1 cellular context compared by ENCODE assay signal in genomic region chr1:89994805-89995594, GRCh38.
TF ChIP-seq lines count a peak whose summit lies in the region.

A gene with protein sequence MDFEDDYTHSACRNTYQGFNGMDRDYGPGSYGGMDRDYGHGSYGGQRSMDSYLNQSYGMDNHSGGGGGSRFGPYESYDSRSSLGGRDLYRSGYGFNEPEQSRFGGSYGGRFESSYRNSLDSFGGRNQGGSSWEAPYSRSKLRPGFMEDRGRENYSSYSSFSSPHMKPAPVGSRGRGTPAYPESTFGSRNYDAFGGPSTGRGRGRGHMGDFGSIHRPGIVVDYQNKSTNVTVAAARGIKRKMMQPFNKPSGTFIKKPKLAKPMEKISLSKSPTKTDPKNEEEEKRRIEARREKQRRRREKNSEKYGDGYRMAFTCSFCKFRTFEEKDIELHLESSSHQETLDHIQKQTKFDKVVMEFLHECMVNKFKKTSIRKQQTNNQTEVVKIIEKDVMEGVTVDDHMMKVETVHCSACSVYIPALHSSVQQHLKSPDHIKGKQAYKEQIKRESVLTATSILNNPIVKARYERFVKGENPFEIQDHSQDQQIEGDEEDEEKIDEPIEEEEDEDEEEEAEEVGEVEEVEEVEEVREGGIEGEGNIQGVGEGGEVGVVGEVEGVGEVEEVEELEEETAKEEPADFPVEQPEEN (plus strand): TSS chr1:89995110. CDS start chr1:89995258, 148 bp downstream.

TF ChIP-seq in HepG2, 621 proteins besides CTCF, POLR2A, EP300 and RAD21 (continued from another document and continues in another):
- TF ChIP-seq KDM5A (IDR thresholded peaks at IDR 0.05; ENCODE audit: borderline replicate concordance, low read length) (peak; percentile 60; the same call in 1 of the 2 replicates), MLLT10 (CRISPR knock-in tag; IDR thresholded peaks at IDR 0.05) (no peak), FIP1L1 (IDR thresholded peaks at IDR 0.05; ENCODE audit: borderline replicate concordance, insufficient read depth, low read depth, low read length) (no peak), ZFYVE20 (CRISPR knock-in tag; IDR thresholded peaks at IDR 0.05; ENCODE audit: borderline replicate concordance, low read depth) (no peak), ZBTB7B (CRISPR knock-in tag; IDR thresholded peaks at IDR 0.05) (peak; percentile 54), ZNF264 (CRISPR knock-in tag; IDR thresholded peaks at IDR 0.05) (no peak; the same call in none of the 2 replicates), GLI4 (CRISPR knock-in tag; IDR thresholded peaks at IDR 0.05; ENCODE audit: borderline replicate concordance) (peak; percentile 96; the same call in 1 of the 2 replicates), BCL6 (CRISPR knock-in tag; IDR thresholded peaks at IDR 0.05) (no peak), SIN3A (IDR thresholded peaks at IDR 0.05; ENCODE audit: borderline replicate concordance, low read depth, low read length) (no peak), XRCC5 (optimal IDR thresholded peaks at IDR 0.05; ENCODE audit: low read length) (peak; percentile 35), RELA (CRISPR knock-in tag; IDR thresholded peaks at IDR 0.05) (no peak), MATR3 (CRISPR knock-in tag; IDR thresholded peaks at IDR 0.05) (no peak), NFE2L2 (IDR thresholded peaks at IDR 0.05; ENCODE audit: low read length) (peak; percentile 11; the same call in 1 of the 2 replicates), ZNF563 (CRISPR knock-in tag; IDR thresholded peaks at IDR 0.05) (peak; percentile 89), NCOA1 (CRISPR knock-in tag; IDR thresholded peaks at IDR 0.05) (0 out of 2 replicates have a peak, but pooled peaks have one; percentile 22), ZNF615 (CRISPR knock-in tag; IDR thresholded peaks at IDR 0.05; ENCODE audit: borderline replicate concordance) (no peak), ZNF691 (CRISPR knock-in tag; IDR thresholded peaks at IDR 0.05; ENCODE audit: borderline replicate concordance, low read depth) (peak; percentile 79; the same call in 1 of the 2 replicates), KDM4B (CRISPR knock-in tag; IDR thresholded peaks at IDR 0.05) (peak; percentile 66; the same call in 1 of the 2 replicates), ELF4 (CRISPR knock-in tag; IDR thresholded peaks at IDR 0.05; ENCODE audit: borderline replicate concordance) (no peak), PBX2 (CRISPR knock-in tag; IDR thresholded peaks at IDR 0.05) (no peak), ZNF33A (CRISPR knock-in tag; IDR thresholded peaks at IDR 0.05; ENCODE audit: borderline replicate concordance) (no peak), ZNF143 (CRISPR knock-in tag; IDR thresholded peaks at IDR 0.05) (peak; percentile 55; the same call in 1 of the 2 replicates), ERF (CRISPR knock-in tag; IDR thresholded peaks at IDR 0.05) (peak; percentile 91), ZNF782 (CRISPR knock-in tag; IDR thresholded peaks at IDR 0.05; ENCODE audit: borderline replicate concordance) (peak; percentile 83; the same call in 1 of the 2 replicates), MAX (IDR thresholded peaks at IDR 0.05) (peak; percentile 83), GPBP1L1 (CRISPR knock-in tag; IDR thresholded peaks at IDR 0.05) (no peak), SP140L (CRISPR knock-in tag; IDR thresholded peaks at IDR 0.05; ENCODE audit: borderline replicate concordance) (no peak), SETDB1 (CRISPR knock-in tag; IDR thresholded peaks at IDR 0.05; ENCODE audit: borderline replicate concordance) (no peak), ZNF674 (CRISPR knock-in tag; IDR thresholded peaks at IDR 0.05; ENCODE audit: low read depth) (no peak), SRF (IDR thresholded peaks at IDR 0.05; ENCODE audit: low read depth, low read length) (no peak), KLF11 (CRISPR knock-in tag; IDR thresholded peaks at IDR 0.05) (peak; percentile 36; the same call in 1 of the 2 replicates)
- TF ChIP-seq, protein P1, sequence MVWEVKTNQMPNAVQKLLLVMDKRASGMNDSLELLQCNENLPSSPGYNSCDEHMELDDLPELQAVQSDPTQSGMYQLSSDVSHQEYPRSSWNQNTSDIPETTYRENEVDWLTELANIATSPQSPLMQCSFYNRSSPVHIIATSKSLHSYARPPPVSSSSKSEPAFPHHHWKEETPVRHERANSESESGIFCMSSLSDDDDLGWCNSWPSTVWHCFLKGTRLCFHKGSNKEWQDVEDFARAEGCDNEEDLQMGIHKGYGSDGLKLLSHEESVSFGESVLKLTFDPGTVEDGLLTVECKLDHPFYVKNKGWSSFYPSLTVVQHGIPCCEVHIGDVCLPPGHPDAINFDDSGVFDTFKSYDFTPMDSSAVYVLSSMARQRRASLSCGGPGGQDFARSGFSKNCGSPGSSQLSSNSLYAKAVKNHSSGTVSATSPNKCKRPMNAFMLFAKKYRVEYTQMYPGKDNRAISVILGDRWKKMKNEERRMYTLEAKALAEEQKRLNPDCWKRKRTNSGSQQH (CRISPR knock-in tag; IDR thresholded peaks at IDR 0.05; ENCODE audit: low read depth): no peak; the same call in 1 of the 2 replicates
- TF ChIP-seq, protein P2, sequence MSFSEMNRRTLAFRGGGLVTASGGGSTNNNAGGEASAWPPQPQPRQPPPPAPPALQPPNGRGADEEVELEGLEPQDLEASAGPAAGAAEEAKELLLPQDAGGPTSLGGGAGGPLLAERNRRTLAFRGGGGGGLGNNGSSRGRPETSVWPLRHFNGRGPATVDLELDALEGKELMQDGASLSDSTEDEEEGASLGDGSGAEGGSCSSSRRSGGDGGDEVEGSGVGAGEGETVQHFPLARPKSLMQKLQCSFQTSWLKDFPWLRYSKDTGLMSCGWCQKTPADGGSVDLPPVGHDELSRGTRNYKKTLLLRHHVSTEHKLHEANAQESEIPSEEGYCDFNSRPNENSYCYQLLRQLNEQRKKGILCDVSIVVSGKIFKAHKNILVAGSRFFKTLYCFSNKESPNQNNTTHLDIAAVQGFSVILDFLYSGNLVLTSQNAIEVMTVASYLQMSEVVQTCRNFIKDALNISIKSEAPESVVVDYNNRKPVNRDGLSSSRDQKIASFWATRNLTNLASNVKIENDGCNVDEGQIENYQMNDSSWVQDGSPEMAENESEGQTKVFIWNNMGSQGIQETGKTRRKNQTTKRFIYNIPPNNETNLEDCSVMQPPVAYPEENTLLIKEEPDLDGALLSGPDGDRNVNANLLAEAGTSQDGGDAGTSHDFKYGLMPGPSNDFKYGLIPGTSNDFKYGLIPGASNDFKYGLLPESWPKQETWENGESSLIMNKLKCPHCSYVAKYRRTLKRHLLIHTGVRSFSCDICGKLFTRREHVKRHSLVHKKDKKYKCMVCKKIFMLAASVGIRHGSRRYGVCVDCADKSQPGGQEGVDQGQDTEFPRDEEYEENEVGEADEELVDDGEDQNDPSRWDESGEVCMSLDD (CRISPR knock-in tag; IDR thresholded peaks at IDR 0.05; ENCODE audit: borderline replicate concordance): peak; percentile 77
- TF ChIP-seq, protein P3, sequence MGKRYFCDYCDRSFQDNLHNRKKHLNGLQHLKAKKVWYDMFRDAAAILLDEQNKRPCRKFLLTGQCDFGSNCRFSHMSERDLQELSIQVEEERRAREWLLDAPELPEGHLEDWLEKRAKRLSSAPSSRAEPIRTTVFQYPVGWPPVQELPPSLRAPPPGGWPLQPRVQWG (CRISPR knock-in tag; IDR thresholded peaks at IDR 0.05; ENCODE audit: borderline replicate concordance, low read depth): no peak
- TF ChIP-seq, protein P4, sequence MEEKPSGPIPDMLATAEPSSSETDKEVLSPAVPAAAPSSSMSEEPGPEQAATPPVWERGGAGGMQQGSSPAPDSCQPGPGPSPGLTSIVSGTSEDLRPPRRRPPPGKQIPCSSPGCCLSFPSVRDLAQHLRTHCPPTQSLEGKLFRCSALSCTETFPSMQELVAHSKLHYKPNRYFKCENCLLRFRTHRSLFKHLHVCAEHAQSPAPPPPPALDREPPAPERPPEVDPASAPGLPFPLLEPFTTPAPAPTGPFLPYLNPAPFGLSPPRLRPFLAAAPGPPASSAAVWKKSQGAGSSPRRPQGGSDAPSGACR (CRISPR knock-in tag; IDR thresholded peaks at IDR 0.05): peak; percentile 37; the same call in 1 of the 2 replicates
- TF ChIP-seq, protein P5, sequence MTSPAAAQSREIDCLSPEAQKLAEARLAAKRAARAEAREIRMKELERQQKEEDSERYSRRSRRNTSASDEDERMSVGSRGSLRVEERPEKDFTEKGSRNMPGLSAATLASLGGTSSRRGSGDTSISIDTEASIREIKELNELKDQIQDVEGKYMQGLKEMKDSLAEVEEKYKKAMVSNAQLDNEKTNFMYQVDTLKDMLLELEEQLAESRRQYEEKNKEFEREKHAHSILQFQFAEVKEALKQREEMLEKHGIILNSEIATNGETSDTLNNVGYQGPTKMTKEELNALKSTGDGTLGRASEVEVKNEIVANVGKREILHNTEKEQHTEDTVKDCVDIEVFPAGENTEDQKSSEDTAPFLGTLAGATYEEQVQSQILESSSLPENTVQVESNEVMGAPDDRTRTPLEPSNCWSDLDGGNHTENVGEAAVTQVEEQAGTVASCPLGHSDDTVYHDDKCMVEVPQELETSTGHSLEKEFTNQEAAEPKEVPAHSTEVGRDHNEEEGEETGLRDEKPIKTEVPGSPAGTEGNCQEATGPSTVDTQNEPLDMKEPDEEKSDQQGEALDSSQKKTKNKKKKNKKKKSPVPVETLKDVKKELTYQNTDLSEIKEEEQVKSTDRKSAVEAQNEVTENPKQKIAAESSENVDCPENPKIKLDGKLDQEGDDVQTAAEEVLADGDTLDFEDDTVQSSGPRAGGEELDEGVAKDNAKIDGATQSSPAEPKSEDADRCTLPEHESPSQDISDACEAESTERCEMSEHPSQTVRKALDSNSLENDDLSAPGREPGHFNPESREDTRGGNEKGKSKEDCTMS (CRISPR knock-in tag; conservative IDR thresholded peaks at IDR 0.05): no peak
